In genomic region chr5:177117441-177118045, GRCh38 we compare ENCODE assay signal across 13 cellular contexts. TPM values are rescaled to one million over a fixed set of nuclear protein-coding genes. Genes with fewer than 3 reads are reported as not detected.
DNase-seq lines count a peak whose midpoint lies in the region; ATAC-seq and TF ChIP-seq lines count a peak whose summit lies in the region.
"Had no signal": no experiment of that assay in that cellular context is flagged by ENCODE, and none has a peak within 500 bp of the region (broad histone marks: within the 10 kb centered on the region; RNA-seq: fewer than 3 reads in every experiment).

No MANE protein-coding gene starts in this region.

- H2BK120ac ChIP-seq in mesendoderm (ENCODE audit: low read depth, low read length), result no peak overlapping the region

- CTCF ChIA-PET in activated naive CD4-positive, alpha-beta T cell treated with anti-CD3 and anti-CD28 coated beads for 36 hours (lab: Charles Lee), result interaction anchor here (0.7 kb wide), 1 partner anchor 67 kb away, joined by 4 read pairs; no protein-coding TSS in a partner anchor
- CTCF ChIA-PET in activated naive CD4-positive, alpha-beta T cell treated with anti-CD3 and anti-CD28 coated beads, Interleukin-2, amount 10 ng/mL, durations not matched to agents 7 days and 5 days (lab: Charles Lee), result interaction anchor here (1.0 kb wide), 1 partner anchor 10 kb away, joined by 3 read pairs; no protein-coding TSS in a partner anchor

- H2AK5ac ChIP-seq in mesendoderm (ENCODE audit: low read length), result no peak overlapping the region

- no peak for DNase-seq in activated naive CD4-positive, alpha-beta T cell treated with anti-CD3 and anti-CD28 coated beads for 36 hours
- no peak for DNase-seq in activated naive CD4-positive, alpha-beta T cell treated with anti-CD3 and anti-CD28 coated beads, Interleukin-2, amount 10 ng/mL, durations not matched to agents 7 days and 5 days
- no peak for DNase-seq in central memory CD8-positive, alpha-beta T cell (ENCODE audit: low spot score in 2 of 2)
- DNase-seq in natural killer cell, result no peak
- DNase-seq in testis, result no peak
- no peak for DNase-seq in mesendoderm
- no peak for DNase-seq in right atrium auricular region (ENCODE audit: low spot score)
- no peak for DNase-seq in germinal center (ENCODE audit: low spot score)
- DNase-seq: NCI-H1436 treated with DMSO at 0.1 percent for 48 hours, NCI-H2171 treated with DMSO at 0.1 percent for 48 hours, SIG-M5 had no signal

- no peak overlapping the region for H4K8ac ChIP-seq in mesendoderm (ENCODE audit: low read depth, low read length)

- H3K4me3 ChIP-seq in testis (peak overlapping the region; percentile 40 to 54), mesendoderm (ENCODE audit: low read length) (no peak overlapping the region), right atrium auricular region (no peak overlapping the region)
- H3K4me3 ChIP-seq: BLaER1 treated with 17β-estradiol and CSF1 and Interleukin-3, amounts not matched to agents 10 nM and 100 nM had no signal

- peaks cover 17% of the 10 kb centered on the region for H3K4me1 Mint-ChIP-seq in activated naive CD4-positive, alpha-beta T cell treated with anti-CD3 and anti-CD28 coated beads for 36 hours (ENCODE audit: low read depth)
- H3K4me1 Mint-ChIP-seq in activated naive CD4-positive, alpha-beta T cell treated with anti-CD3 and anti-CD28 coated beads, Interleukin-2, amount 10 ng/mL, durations not matched to agents 7 days and 5 days, result peaks cover 27% of the 10 kb centered on the region
- H3K4me1 Mint-ChIP-seq in central memory CD8-positive, alpha-beta T cell, result peaks cover 20% of the 10 kb centered on the region
- peaks cover 14 to 20% of the 10 kb centered on the region in 2 donors for H3K4me1 Mint-ChIP-seq in natural killer cell

- H4K5ac ChIP-seq in mesendoderm (ENCODE audit: low read length), result no peak overlapping the region

- H3K27ac ChIP-seq in testis (peak overlapping the region; percentile 44 to 66), mesendoderm (ENCODE audit: low read depth, low read length) (no peak overlapping the region), right atrium auricular region (no peak overlapping the region)

- H3K36me3 Mint-ChIP-seq in activated naive CD4-positive, alpha-beta T cell treated with anti-CD3 and anti-CD28 coated beads for 36 hours (ENCODE audit: low read depth), result no peaks in the 10 kb centered on the region
- H3K36me3 Mint-ChIP-seq in activated naive CD4-positive, alpha-beta T cell treated with anti-CD3 and anti-CD28 coated beads, Interleukin-2, amount 10 ng/mL, durations not matched to agents 7 days and 5 days, result peaks cover 5% of the 10 kb centered on the region
- H3K36me3 Mint-ChIP-seq in central memory CD8-positive, alpha-beta T cell (ENCODE audit: insufficient read depth), result peaks cover 2% of the 10 kb centered on the region
- no peaks in the 10 kb centered on the region for H3K36me3 Mint-ChIP-seq in natural killer cell

- H3K27me3 Mint-ChIP-seq in activated naive CD4-positive, alpha-beta T cell treated with anti-CD3 and anti-CD28 coated beads for 36 hours (ENCODE audit: low read depth), result no peaks in the 10 kb centered on the region
- no peaks in the 10 kb centered on the region for H3K27me3 Mint-ChIP-seq in activated naive CD4-positive, alpha-beta T cell treated with anti-CD3 and anti-CD28 coated beads, Interleukin-2, amount 10 ng/mL, durations not matched to agents 7 days and 5 days
- H3K27me3 Mint-ChIP-seq in central memory CD8-positive, alpha-beta T cell, result no peaks in the 10 kb centered on the region
- H3K27me3 Mint-ChIP-seq in natural killer cell (ENCODE audit: low read depth in 2 of 2), result peaks cover 0 to under 1% of the 10 kb centered on the region in 2 donors

- H3K18ac ChIP-seq in mesendoderm (ENCODE audit: low read length), result no peak overlapping the region

- intact Hi-C loops in activated naive CD4-positive, alpha-beta T cell treated with anti-CD3 and anti-CD28 coated beads for 36 hours (cut with micrococcal nuclease), result no loop called here
- intact Hi-C loops in natural killer cell (cut with micrococcal nuclease), result loop anchor here (10.0 kb wide), 2 partner anchors 57 to 377 kb away; partner anchors contain the start of gene PDLIM7
- intact Hi-C loops in testis (cut with DNase I; ENCODE audit: low total_unique reads), result loop anchor here (10.0 kb wide), 1 partner anchor 187 kb away; the partner anchor contains the start of genes PRELID1 and RAB24

- no peaks in the 10 kb centered on the region for H3K79me2 ChIP-seq in mesendoderm (ENCODE audit: control insufficient read depth, insufficient read depth, low read length)

- no peak overlapping the region for H3K23ac ChIP-seq in mesendoderm (ENCODE audit: low read length)

- H3K9me3 Mint-ChIP-seq in activated naive CD4-positive, alpha-beta T cell treated with anti-CD3 and anti-CD28 coated beads for 36 hours, result no peaks in the 10 kb centered on the region
- no peaks in the 10 kb centered on the region for H3K9me3 Mint-ChIP-seq in activated naive CD4-positive, alpha-beta T cell treated with anti-CD3 and anti-CD28 coated beads, Interleukin-2, amount 10 ng/mL, durations not matched to agents 7 days and 5 days
- no peaks in the 10 kb centered on the region for H3K9me3 Mint-ChIP-seq in central memory CD8-positive, alpha-beta T cell
- H3K9me3 Mint-ChIP-seq in natural killer cell, result no peaks in the 10 kb centered on the region
- H3K9me3 Mint-ChIP-seq: activated T-helper 2 cell treated with anti-CD3 and anti-CD28 coated beads, Interferon-gamma antibody, Interleukin-2, Interleukin-4, amounts not matched to agents 10 μg/mL and 5 μg/mL and 100 μg/mL, durations not matched to agents 14 hours and 24 hours and 36 hours had no signal

- no peaks in the 10 kb centered on the region for H3K9me3 ChIP-seq in testis
- no peaks in the 10 kb centered on the region for H3K9me3 ChIP-seq in right atrium auricular region

- no peak overlapping the region for H3K27ac Mint-ChIP-seq in activated naive CD4-positive, alpha-beta T cell treated with anti-CD3 and anti-CD28 coated beads for 36 hours
- H3K27ac Mint-ChIP-seq in activated naive CD4-positive, alpha-beta T cell treated with anti-CD3 and anti-CD28 coated beads, Interleukin-2, amount 10 ng/mL, durations not matched to agents 7 days and 5 days, result no peak overlapping the region
- H3K27ac Mint-ChIP-seq in central memory CD8-positive, alpha-beta T cell (ENCODE audit: low read depth), result no peak overlapping the region
- H3K27ac Mint-ChIP-seq in natural killer cell, result peak overlapping the region in 1 of 2 donors; percentile 74

- H2BK15ac ChIP-seq in mesendoderm (replicated peaks; ENCODE audit: low read depth), result no peak overlapping the region

- H3K36me3 ChIP-seq in testis (ENCODE audit: low read depth, missing control alignments) (no peaks in the 10 kb centered on the region), mesendoderm (ENCODE audit: control insufficient read depth, insufficient read depth, low read length) (no peaks in the 10 kb centered on the region), right atrium auricular region (no peaks in the 10 kb centered on the region)
- H3K36me3 ChIP-seq: BLaER1 treated with 17β-estradiol and CSF1 and Interleukin-3, amounts not matched to agents 10 nM and 100 nM had no signal

- ATAC-seq in central memory CD8-positive, alpha-beta T cell (replicated peaks; ENCODE audit: extremely low read depth, poor library complexity, severe bottlenecking), result no peak
- ATAC-seq in natural killer cell, result no peak

- H3K4me2 ChIP-seq in mesendoderm (ENCODE audit: low read length), result no peak overlapping the region

- peak overlapping the region; percentile 57 for H3K4me3 Mint-ChIP-seq in activated naive CD4-positive, alpha-beta T cell treated with anti-CD3 and anti-CD28 coated beads for 36 hours
- no peak overlapping the region for H3K4me3 Mint-ChIP-seq in activated naive CD4-positive, alpha-beta T cell treated with anti-CD3 and anti-CD28 coated beads, Interleukin-2, amount 10 ng/mL, durations not matched to agents 7 days and 5 days
- H3K4me3 Mint-ChIP-seq in central memory CD8-positive, alpha-beta T cell, result peak overlapping the region; percentile 51
- H3K4me3 Mint-ChIP-seq in natural killer cell, result peak overlapping the region; percentile 68

- H3K4me1 ChIP-seq in testis (peaks cover 14% of the 10 kb centered on the region), mesendoderm (ENCODE audit: control insufficient read depth, low read depth, low read length) (no peaks in the 10 kb centered on the region), right atrium auricular region (peaks cover 0 to 17% of the 10 kb centered on the region in 2 donors)

- H3K56ac ChIP-seq in mesendoderm (ENCODE audit: low read length), result no peak overlapping the region

- no peak overlapping the region for H3K9ac ChIP-seq in mesendoderm (ENCODE audit: low read length)
- H3K9ac ChIP-seq: BLaER1 treated with 17β-estradiol and CSF1 and Interleukin-3, amounts not matched to agents 10 nM and 100 nM had no signal

- H3K4ac ChIP-seq in mesendoderm (ENCODE audit: low read depth, low read length), result no peak overlapping the region

- H3K27me3 ChIP-seq in testis (no peaks in the 10 kb centered on the region), mesendoderm (ENCODE audit: insufficient read depth, low read length, poor library complexity) (no peaks in the 10 kb centered on the region), right atrium auricular region (no peaks in the 10 kb centered on the region)
- H3K27me3 ChIP-seq: BLaER1 treated with 17β-estradiol and CSF1 and Interleukin-3, amounts not matched to agents 10 nM and 100 nM had no signal

- no peak for TF ChIP-seq POLR2A in testis (IDR thresholded peaks at IDR 0.05)

- no peak overlapping the region for H2BK5ac ChIP-seq in mesendoderm (ENCODE audit: low read length)

- 68 to 84% methylated on average over 27 to 30 of the region's 30 CpGs for WGBS in testis, 2 donors
- WGBS in mesendoderm (ENCODE audit: extremely low coverage, insufficient coverage, low lambda C conversion rate), result no CpG with 5 or more reads among the region's 30 CpGs

- no peak for TF ChIP-seq CTCF in natural killer cell (IDR thresholded peaks at IDR 0.05)
- TF ChIP-seq CTCF in testis (IDR thresholded peaks at IDR 0.05), result no peak
- TF ChIP-seq CTCF in right atrium auricular region (IDR thresholded peaks at IDR 0.05), result no peak

- no peaks in the 10 kb centered on the region for H3K79me1 ChIP-seq in mesendoderm (ENCODE audit: low read length)

RNA-seq across cellular contexts. Expression of gene NSD1, which starts 16.0 kb away (rescaled TPM):
- 10 to 100 TPM; 50.2 to 51.7 TPM for total RNA-seq in activated naive CD4-positive, alpha-beta T cell treated with anti-CD3 and anti-CD28 coated beads for 36 hours
- total RNA-seq in natural killer cell (100 to 1,000 TPM; 117 to 147 (median 143) TPM), testis (10 to 100 TPM; 71.2 to 86.6 TPM), right atrium auricular region (10 to 100 TPM; 25.4 to 26.7 TPM)
- 66.0 TPM for polyA plus RNA-seq in testis (ENCODE audit: insufficient read depth, low read depth, low replicate concordance)
- polyA plus RNA-seq in mesendoderm (2013, experiment 1 of 2), result 38.2 TPM
- 38.5 TPM for polyA plus RNA-seq in mesendoderm (2013, experiment 2 of 2)

RNA-seq across cellular contexts. Expression of gene FGFR4, which starts 30.8 kb away (rescaled TPM):
- total RNA-seq in activated naive CD4-positive, alpha-beta T cell treated with anti-CD3 and anti-CD28 coated beads for 36 hours, result 1 to 10 TPM in 1 of 2 experiments, under 1 TPM in 1; 0.95 to 1.3 TPM
- total RNA-seq in natural killer cell, result 1 to 10 TPM in 2 of 3 donors, under 1 TPM in 1; 0.72 to 1.5 (median 1.3) TPM
- total RNA-seq in testis, result 10 to 100 TPM in 1 of 2 donors, 1 to 10 TPM in 1; 9.7 to 10.3 TPM
- polyA plus RNA-seq in testis (ENCODE audit: insufficient read depth, low read depth, low replicate concordance), result 7.8 TPM
- 28.8 TPM for polyA plus RNA-seq in mesendoderm (2013, experiment 1 of 2)
- polyA plus RNA-seq in mesendoderm (2013, experiment 2 of 2), result 30.0 TPM
- total RNA-seq in right atrium auricular region, result 1 to 10 TPM in 1 of 2 donors, under 1 TPM in 1; 0.48 to 1.5 TPM

Comparison
In these comparisons a context has a peak if more than half of its experiments do, and no peak if none do; other contexts are left out.
1. H3K27ac ChIP-seq: peak in testis (2 of 2); none in mesendoderm (single experiment) and right atrium auricular region (0 of 2).
2. H3K4me3 ChIP-seq: peak in testis (2 of 2); none in mesendoderm (single experiment) and right atrium auricular region (0 of 2).
3. RNA of gene FGFR4, which starts 30.8 kb away (total RNA-seq): 9.7 to 10.3 TPM in testis; 0.48 to 1.5 TPM in right atrium auricular region, 0.95 to 1.3 TPM in activated naive CD4-positive, alpha-beta T cell treated with anti-CD3 and anti-CD28 coated beads for 36 hours and 0.72 to 1.5 TPM in natural killer cell; every median in the first group is over 4 times any median in the second.